Comparison of ENCODE assay signal across 35 cellular contexts in genomic region chr2:153551698-153552097, GRCh38.
DNase-seq lines count a peak whose midpoint lies in the region; ATAC-seq and TF ChIP-seq lines count a peak whose summit lies in the region.
"Had no signal": no experiment of that assay in that cellular context is flagged by ENCODE, and none has a peak within 500 bp of the region (broad histone marks: within the 10 kb centered on the region; RNA-seq: fewer than 3 reads in every experiment).

No MANE protein-coding gene starts in this region.

- CTCF ChIA-PET in PC-3 (lab: Charles Lee): no interaction called here

- H3K4me1 Mint-ChIP-seq in activated T-helper 17 cell treated with anti-CD3 and anti-CD28 coated beads, Interleukin-2, amount 50 U/mL, for 72 hours: no peaks in the 10 kb centered on the region
- H3K4me1 Mint-ChIP-seq in glutamatergic neuron (ENCODE audit: low read depth, unreplicated experiment): no peaks in the 10 kb centered on the region
- H3K4me1 Mint-ChIP-seq: B cell; CD14-positive monocyte; CD4-positive, alpha-beta memory T cell; CD4-positive, CD25-positive, alpha-beta regulatory T cell; CD8-positive, alpha-beta memory T cell had no signal

- TF ChIP-seq EP300 in esophagus muscularis mucosa (IDR thresholded peaks at IDR 0.05): no peak

- no peak for TF ChIP-seq POLR2A in esophagus muscularis mucosa (IDR thresholded peaks at IDR 0.05; ENCODE audit: low read depth)

- H3K9me2 ChIP-seq in PC-3 (replicated peaks; ENCODE audit: low read length): no peaks in the 10 kb centered on the region

- POLR2A ChIA-PET in PC-3 (lab: Charles Lee; ENCODE audit: unreplicated experiment): no interaction called here

- H3K9me3 ChIP-seq in OCI-LY3 (ENCODE audit: insufficient read depth, low read length): no peaks in the 10 kb centered on the region
- no peaks in the 10 kb centered on the region for H3K9me3 ChIP-seq in PC-3 (ENCODE audit: low read length)
- H3K9me3 ChIP-seq in esophagus muscularis mucosa: no peaks in the 10 kb centered on the region
- H3K9me3 ChIP-seq: A549; BE2C; BLaER1; BLaER1 treated with 17β-estradiol and CSF1 and Interleukin-3, amounts not matched to agents 10 nM and 100 nM; Caco-2 had no signal

- 74% methylated on average over 1 of the region's 1 CpG for WGBS in esophagus muscularis mucosa

- DNase-seq in PC-3: no peak
- DNase-seq in esophagus muscularis mucosa (ENCODE audit: extremely low spot score): peak; percentile 34
- no peak for DNase-seq in H7
- no peak for DNase-seq in glutamatergic neuron
- no peak for DNase-seq in NCI-H187 treated with DMSO at 0.1 percent for 48 hours (lab: John Stamatoyannopoulos, UW)
- DNase-seq in NCI-H82 (lab: John Stamatoyannopoulos, UW): no peak
- DNase-seq: 8988T; ACHN; AML-193; BE2C; C1 segment of cervical spinal cord; Caco-2; Calu3; CD4-positive, alpha-beta memory T cell; CD4-positive, alpha-beta T cell; CD4-positive, CD25-positive, alpha-beta regulatory T cell; CD8-positive, alpha-beta memory T cell; CD8-positive, alpha-beta T cell; COR-L47; DMS 273 treated with DMSO at 0.1 percent for 48 hours; DMS153; DMS53; DMS79; DMS79 treated with DMSO at 0.1 percent for 48 hours; DND-41; EL had no signal

- H3K9ac ChIP-seq in OCI-LY3 (ENCODE audit: low read length): no peak overlapping the region
- no peak overlapping the region for H3K9ac ChIP-seq in PC-3 (ENCODE audit: low read length)
- H3K9ac ChIP-seq: BLaER1; BLaER1 treated with 17β-estradiol and CSF1 and Interleukin-3, amounts not matched to agents 10 nM and 100 nM had no signal

- H3K9me3 Mint-ChIP-seq in activated T-helper 17 cell treated with anti-CD3 and anti-CD28 coated beads, Interleukin-2, amount 50 U/mL, for 72 hours: no peaks in the 10 kb centered on the region
- no peaks in the 10 kb centered on the region for H3K9me3 Mint-ChIP-seq in glutamatergic neuron (ENCODE audit: unreplicated experiment)
- H3K9me3 Mint-ChIP-seq: CD4-positive, alpha-beta T cell; CD8-positive, alpha-beta T cell had no signal

- no TSS peak for BruUV-seq in PC-3 (replicated peaks; lab: Mats Ljungman, UMichigan)

- H3K36me3 ChIP-seq in OCI-LY3 (replicated peaks; ENCODE audit: low read depth, low read length) (no peaks in the 10 kb centered on the region), PC-3 (ENCODE audit: low read depth, low read length) (no peaks in the 10 kb centered on the region), esophagus muscularis mucosa (no peaks in the 10 kb centered on the region), H7 (replicated peaks; ENCODE audit: control insufficient read depth, insufficient read depth, low read length) (no peaks in the 10 kb centered on the region)
- H3K36me3 ChIP-seq: BE2C; BLaER1; BLaER1 treated with 17β-estradiol and CSF1 and Interleukin-3, amounts not matched to agents 10 nM and 100 nM had no signal

- H4K20me1 ChIP-seq in OCI-LY3 (ENCODE audit: insufficient read depth, low read length) (no peaks in the 10 kb centered on the region), PC-3 (ENCODE audit: low read length) (no peaks in the 10 kb centered on the region)
- H4K20me1 ChIP-seq: BLaER1; BLaER1 treated with 17β-estradiol and CSF1 and Interleukin-3, amounts not matched to agents 10 nM and 100 nM had no signal

- H3K4me2 ChIP-seq in OCI-LY3 (ENCODE audit: low read length): peak overlapping the region; percentile 15; the same call in 1 of the 2 replicates
- H3K4me2 ChIP-seq in PC-3 (ENCODE audit: low read length): no peak overlapping the region
- H3K4me2 ChIP-seq: A549; BLaER1; BLaER1 treated with 17β-estradiol and CSF1 and Interleukin-3, amounts not matched to agents 10 nM and 100 nM had no signal

- intact Hi-C loops in PC-3 (cut with micrococcal nuclease): no loop called here
- intact Hi-C loops in esophagus muscularis mucosa (cut with DNase I): no loop called here

- no peak overlapping the region for H3K4me3 Mint-ChIP-seq in activated T-helper 17 cell treated with anti-CD3 and anti-CD28 coated beads, Interleukin-2, amount 50 U/mL, for 72 hours
- no peak overlapping the region for H3K4me3 Mint-ChIP-seq in glutamatergic neuron (ENCODE audit: unreplicated experiment)
- H3K4me3 Mint-ChIP-seq: B cell; CD14-positive monocyte; CD4-positive, alpha-beta memory T cell; CD4-positive, alpha-beta T cell; CD4-positive, CD25-positive, alpha-beta regulatory T cell; CD8-positive, alpha-beta memory T cell; CD8-positive, alpha-beta T cell had no signal

- H3K36me3 Mint-ChIP-seq in activated T-helper 17 cell treated with anti-CD3 and anti-CD28 coated beads, Interleukin-2, amount 50 U/mL, for 72 hours (ENCODE audit: low read depth): no peaks in the 10 kb centered on the region
- H3K36me3 Mint-ChIP-seq in glutamatergic neuron (ENCODE audit: unreplicated experiment): no peaks in the 10 kb centered on the region
- H3K36me3 Mint-ChIP-seq: CD14-positive monocyte; CD4-positive, alpha-beta memory T cell; CD4-positive, CD25-positive, alpha-beta regulatory T cell; CD8-positive, alpha-beta memory T cell; CD8-positive, alpha-beta T cell had no signal

- H3K4me3 ChIP-seq in OCI-LY3 (ENCODE audit: low read length): no peak overlapping the region
- no peak overlapping the region for H3K4me3 ChIP-seq in PC-3 (ENCODE audit: low read length)
- no peak overlapping the region for H3K4me3 ChIP-seq in esophagus muscularis mucosa
- H3K4me3 ChIP-seq in H7 (ENCODE audit: insufficient read depth, low read depth, low read length): no peak overlapping the region
- H3K4me3 ChIP-seq: A549; BLaER1; BLaER1 treated with 17β-estradiol and CSF1 and Interleukin-3, amounts not matched to agents 10 nM and 100 nM had no signal

- no peak for ATAC-seq in PC-3
- ATAC-seq in activated T-helper 17 cell treated with anti-CD3 and anti-CD28 coated beads, Interleukin-2, amount 50 U/mL, for 72 hours (replicated peaks): peak; percentile 18
- ATAC-seq: A549; CD8-positive, alpha-beta T cell had no signal

- TF ChIP-seq CTCF in OCI-LY3 (IDR thresholded peaks at IDR 0.05; ENCODE audit: low read depth, low read length) (no peak), PC-3 (conservative IDR thresholded peaks at IDR 0.05; ENCODE audit: low read depth, low read length) (no peak), esophagus muscularis mucosa (IDR thresholded peaks at IDR 0.05) (no peak), glutamatergic neuron (IDR thresholded peaks at IDR 0.05; ENCODE audit: partially characterized antibody, unreplicated experiment) (no peak)

- H2AFZ ChIP-seq in OCI-LY3 (ENCODE audit: low read depth, low read length) (no peak overlapping the region), PC-3 (ENCODE audit: low read length) (no peak overlapping the region)

- H3K27ac Mint-ChIP-seq in activated T-helper 17 cell treated with anti-CD3 and anti-CD28 coated beads, Interleukin-2, amount 50 U/mL, for 72 hours: no peak overlapping the region
- H3K27ac Mint-ChIP-seq in glutamatergic neuron (ENCODE audit: unreplicated experiment): no peak overlapping the region
- H3K27ac Mint-ChIP-seq: B cell; CD14-positive monocyte; CD4-positive, alpha-beta memory T cell; CD4-positive, alpha-beta T cell; CD4-positive, CD25-positive, alpha-beta regulatory T cell; CD8-positive, alpha-beta memory T cell; CD8-positive, alpha-beta T cell had no signal

- H3K4me1 ChIP-seq in OCI-LY3 (ENCODE audit: low read length): peaks cover 15% of the 10 kb centered on the region
- H3K4me1 ChIP-seq in PC-3 (ENCODE audit: insufficient read depth, low read length): peaks cover 22% of the 10 kb centered on the region
- no peaks in the 10 kb centered on the region for H3K4me1 ChIP-seq in esophagus muscularis mucosa
- H3K4me1 ChIP-seq: A549; BE2C; BLaER1; BLaER1 treated with 17β-estradiol and CSF1 and Interleukin-3, amounts not matched to agents 10 nM and 100 nM; Caco-2 had no signal

- no peaks in the 10 kb centered on the region for H3K79me2 ChIP-seq in OCI-LY3 (ENCODE audit: low read length)
- no peaks in the 10 kb centered on the region for H3K79me2 ChIP-seq in PC-3 (ENCODE audit: low read length)

- H3K27ac ChIP-seq in OCI-LY3 (ENCODE audit: low read length): no peak overlapping the region
- peak overlapping the region; percentile 84 for H3K27ac ChIP-seq in PC-3 (ENCODE audit: low read length)
- H3K27ac ChIP-seq in esophagus muscularis mucosa (replicated peaks in 1 of 4): no peak overlapping the region
- H3K27ac ChIP-seq: 22Rv1; A549; BLaER1; BLaER1 treated with 17β-estradiol and CSF1 and Interleukin-3, amounts not matched to agents 10 nM and 100 nM; C4-2B had no signal

- no peaks in the 10 kb centered on the region for H3F3A ChIP-seq in PC-3 (ENCODE audit: low read length, unreplicated experiment)

- no peaks in the 10 kb centered on the region for H3K27me3 Mint-ChIP-seq in activated T-helper 17 cell treated with anti-CD3 and anti-CD28 coated beads, Interleukin-2, amount 50 U/mL, for 72 hours
- H3K27me3 Mint-ChIP-seq in glutamatergic neuron (ENCODE audit: unreplicated experiment): no peaks in the 10 kb centered on the region
- H3K27me3 Mint-ChIP-seq: B cell; CD4-positive, alpha-beta memory T cell; CD4-positive, alpha-beta T cell; CD4-positive, CD25-positive, alpha-beta regulatory T cell; CD8-positive, alpha-beta memory T cell had no signal

- H3K27me3 ChIP-seq in OCI-LY3 (ENCODE audit: low read depth, low read length) (no peaks in the 10 kb centered on the region), PC-3 (ENCODE audit: low read length) (no peaks in the 10 kb centered on the region), esophagus muscularis mucosa (no peaks in the 10 kb centered on the region), H7 (ENCODE audit: control insufficient read depth, insufficient read depth, low read length) (no peaks in the 10 kb centered on the region)
- H3K27me3 ChIP-seq: BE2C; BLaER1; BLaER1 treated with 17β-estradiol and CSF1 and Interleukin-3, amounts not matched to agents 10 nM and 100 nM had no signal
